8 cellular contexts compared by ENCODE assay signal in the genomic region with DNA sequence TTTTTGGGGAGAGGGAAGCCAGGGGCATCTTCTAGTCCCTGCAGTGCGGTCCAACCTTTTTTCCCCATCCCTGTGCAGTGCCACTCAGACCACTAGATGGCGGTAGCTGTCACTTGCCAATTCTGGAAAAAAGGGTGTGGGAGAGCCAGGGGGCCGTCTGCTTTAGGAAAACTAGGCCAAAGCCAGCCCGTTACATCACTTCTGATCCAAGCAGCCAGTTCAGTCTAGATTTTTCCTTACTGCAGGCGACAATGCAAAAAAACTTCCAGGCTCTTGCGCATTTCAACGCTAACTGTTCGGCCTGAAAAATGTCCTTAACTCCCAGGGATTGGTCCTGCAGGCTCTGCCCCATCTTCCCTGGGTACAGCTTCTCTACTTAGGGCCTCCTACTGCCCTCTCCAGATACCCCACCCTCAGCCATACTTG.
DNase-seq lines count a peak whose midpoint lies in the region; ATAC-seq and TF ChIP-seq lines count a peak whose summit lies in the region.

No MANE protein-coding gene starts in this region.

- TF ChIP-seq EP300 in Ishikawa (IDR thresholded peaks at IDR 0.05; ENCODE audit: borderline replicate concordance) = no peak

- DNase-seq in ELF-1 (ENCODE audit: low read depth, low spot score) (peak; percentile 82), anterior cingulate cortex (lab: John Stamatoyannopoulos, UW) (peak; percentile 4 to 89 (median 69)), left ventricle myocardium superior (peak; percentile 70), renal cortical epithelial cell (ENCODE audit: low read depth) (peak; percentile 31), 8988T (no peak)

- peak; percentile 80; the same call in 2 of the 3 replicates for ATAC-seq in SK-N-SH treated with all-trans-retinoic acid at 6 μM for 48 hours
- peak; percentile 95 for ATAC-seq in left ventricle myocardium superior
- no peak for ATAC-seq in HG02852 (IDR thresholded peaks at IDR 0.05; ENCODE audit: unreplicated experiment)

- TF ChIP-seq RAD21 in Ishikawa (IDR thresholded peaks at IDR 0.05; ENCODE audit: low read depth) = peak; percentile 77

- intact Hi-C loops in left ventricle myocardium superior (cut with micrococcal nuclease) = no loop called here

TF ChIP-seq in Ishikawa, 13 proteins besides CTCF, POLR2A, EP300 and RAD21:
- no peak for TF ChIP-seq TEAD4 (IDR thresholded peaks at IDR 0.05)
- TF ChIP-seq, protein P1, sequence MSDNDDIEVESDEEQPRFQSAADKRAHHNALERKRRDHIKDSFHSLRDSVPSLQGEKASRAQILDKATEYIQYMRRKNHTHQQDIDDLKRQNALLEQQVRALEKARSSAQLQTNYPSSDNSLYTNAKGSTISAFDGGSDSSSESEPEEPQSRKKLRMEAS (IDR thresholded peaks at IDR 0.05) = no peak
- TF ChIP-seq, protein P2, sequence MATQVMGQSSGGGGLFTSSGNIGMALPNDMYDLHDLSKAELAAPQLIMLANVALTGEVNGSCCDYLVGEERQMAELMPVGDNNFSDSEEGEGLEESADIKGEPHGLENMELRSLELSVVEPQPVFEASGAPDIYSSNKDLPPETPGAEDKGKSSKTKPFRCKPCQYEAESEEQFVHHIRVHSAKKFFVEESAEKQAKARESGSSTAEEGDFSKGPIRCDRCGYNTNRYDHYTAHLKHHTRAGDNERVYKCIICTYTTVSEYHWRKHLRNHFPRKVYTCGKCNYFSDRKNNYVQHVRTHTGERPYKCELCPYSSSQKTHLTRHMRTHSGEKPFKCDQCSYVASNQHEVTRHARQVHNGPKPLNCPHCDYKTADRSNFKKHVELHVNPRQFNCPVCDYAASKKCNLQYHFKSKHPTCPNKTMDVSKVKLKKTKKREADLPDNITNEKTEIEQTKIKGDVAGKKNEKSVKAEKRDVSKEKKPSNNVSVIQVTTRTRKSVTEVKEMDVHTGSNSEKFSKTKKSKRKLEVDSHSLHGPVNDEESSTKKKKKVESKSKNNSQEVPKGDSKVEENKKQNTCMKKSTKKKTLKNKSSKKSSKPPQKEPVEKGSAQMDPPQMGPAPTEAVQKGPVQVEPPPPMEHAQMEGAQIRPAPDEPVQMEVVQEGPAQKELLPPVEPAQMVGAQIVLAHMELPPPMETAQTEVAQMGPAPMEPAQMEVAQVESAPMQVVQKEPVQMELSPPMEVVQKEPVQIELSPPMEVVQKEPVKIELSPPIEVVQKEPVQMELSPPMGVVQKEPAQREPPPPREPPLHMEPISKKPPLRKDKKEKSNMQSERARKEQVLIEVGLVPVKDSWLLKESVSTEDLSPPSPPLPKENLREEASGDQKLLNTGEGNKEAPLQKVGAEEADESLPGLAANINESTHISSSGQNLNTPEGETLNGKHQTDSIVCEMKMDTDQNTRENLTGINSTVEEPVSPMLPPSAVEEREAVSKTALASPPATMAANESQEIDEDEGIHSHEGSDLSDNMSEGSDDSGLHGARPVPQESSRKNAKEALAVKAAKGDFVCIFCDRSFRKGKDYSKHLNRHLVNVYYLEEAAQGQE (IDR thresholded peaks at IDR 0.05; ENCODE audit: low read depth) = no peak

TF ChIP-seq in SK-N-SH treated with all-trans-retinoic acid at 6 μM for 48 hours, 23 proteins besides CTCF, POLR2A, EP300 and RAD21:
- TF ChIP-seq CSDC2 (CRISPR knock-in tag; IDR thresholded peaks at IDR 0.05) (no peak), RARB (CRISPR knock-in tag; IDR thresholded peaks at IDR 0.05) (no peak), ZNF70 (CRISPR knock-in tag; IDR thresholded peaks at IDR 0.05) (no peak), ARNTL (CRISPR knock-in tag; IDR thresholded peaks at IDR 0.05; ENCODE audit: borderline replicate concordance, low read depth) (no peak), SNAI2 (CRISPR knock-in tag; IDR thresholded peaks at IDR 0.05) (no peak), OSR1 (CRISPR knock-in tag; IDR thresholded peaks at IDR 0.05) (no peak), ZFP3 (CRISPR knock-in tag; IDR thresholded peaks at IDR 0.05) (no peak), GLIS3 (CRISPR knock-in tag; IDR thresholded peaks at IDR 0.05) (no peak), ZC3H10 (CRISPR knock-in tag; IDR thresholded peaks at IDR 0.05) (no peak), CREB5 (CRISPR knock-in tag; IDR thresholded peaks at IDR 0.05; ENCODE audit: low read depth) (no peak), ESRRG (CRISPR knock-in tag; IDR thresholded peaks at IDR 0.05) (no peak)
- TF ChIP-seq, protein P3, sequence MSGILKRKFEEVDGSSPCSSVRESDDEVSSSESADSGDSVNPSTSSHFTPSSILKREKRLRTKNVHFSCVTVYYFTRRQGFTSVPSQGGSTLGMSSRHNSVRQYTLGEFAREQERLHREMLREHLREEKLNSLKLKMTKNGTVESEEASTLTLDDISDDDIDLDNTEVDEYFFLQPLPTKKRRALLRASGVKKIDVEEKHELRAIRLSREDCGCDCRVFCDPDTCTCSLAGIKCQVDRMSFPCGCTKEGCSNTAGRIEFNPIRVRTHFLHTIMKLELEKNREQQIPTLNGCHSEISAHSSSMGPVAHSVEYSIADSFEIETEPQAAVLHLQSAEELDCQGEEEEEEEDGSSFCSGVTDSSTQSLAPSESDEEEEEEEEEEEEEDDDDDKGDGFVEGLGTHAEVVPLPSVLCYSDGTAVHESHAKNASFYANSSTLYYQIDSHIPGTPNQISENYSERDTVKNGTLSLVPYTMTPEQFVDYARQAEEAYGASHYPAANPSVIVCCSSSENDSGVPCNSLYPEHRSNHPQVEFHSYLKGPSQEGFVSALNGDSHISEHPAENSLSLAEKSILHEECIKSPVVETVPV (CRISPR knock-in tag; IDR thresholded peaks at IDR 0.05) = no peak
- TF ChIP-seq, protein P4, sequence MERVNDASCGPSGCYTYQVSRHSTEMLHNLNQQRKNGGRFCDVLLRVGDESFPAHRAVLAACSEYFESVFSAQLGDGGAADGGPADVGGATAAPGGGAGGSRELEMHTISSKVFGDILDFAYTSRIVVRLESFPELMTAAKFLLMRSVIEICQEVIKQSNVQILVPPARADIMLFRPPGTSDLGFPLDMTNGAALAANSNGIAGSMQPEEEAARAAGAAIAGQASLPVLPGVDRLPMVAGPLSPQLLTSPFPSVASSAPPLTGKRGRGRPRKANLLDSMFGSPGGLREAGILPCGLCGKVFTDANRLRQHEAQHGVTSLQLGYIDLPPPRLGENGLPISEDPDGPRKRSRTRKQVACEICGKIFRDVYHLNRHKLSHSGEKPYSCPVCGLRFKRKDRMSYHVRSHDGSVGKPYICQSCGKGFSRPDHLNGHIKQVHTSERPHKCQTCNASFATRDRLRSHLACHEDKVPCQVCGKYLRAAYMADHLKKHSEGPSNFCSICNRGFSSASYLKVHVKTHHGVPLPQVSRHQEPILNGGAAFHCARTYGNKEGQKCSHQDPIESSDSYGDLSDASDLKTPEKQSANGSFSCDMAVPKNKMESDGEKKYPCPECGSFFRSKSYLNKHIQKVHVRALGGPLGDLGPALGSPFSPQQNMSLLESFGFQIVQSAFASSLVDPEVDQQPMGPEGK (CRISPR knock-in tag; IDR thresholded peaks at IDR 0.05; ENCODE audit: borderline replicate concordance) = no peak
